1 cellular context compared by ENCODE assay signal in the genomic region with DNA sequence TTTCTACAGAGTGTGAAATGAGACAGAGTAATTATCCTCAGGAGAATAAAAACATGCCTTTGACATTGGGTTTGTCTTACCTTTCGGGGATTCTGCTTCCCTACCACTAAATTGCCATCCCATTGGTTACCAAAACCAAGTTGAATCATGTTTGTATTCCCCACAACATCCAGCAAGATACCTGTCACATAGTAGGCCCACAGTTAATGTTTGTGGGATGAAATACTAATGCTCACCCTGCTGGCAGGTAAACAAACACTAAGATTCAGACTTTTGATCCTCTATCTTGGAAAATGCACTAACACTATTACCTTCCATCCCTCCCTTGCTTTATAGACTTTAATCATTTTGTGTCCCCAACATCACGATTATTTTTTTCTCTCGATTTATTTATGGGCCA.
TF ChIP-seq lines count a peak whose summit lies in the region.

No MANE protein-coding gene starts in this region.

TF ChIP-seq in HepG2, 621 proteins besides CTCF, POLR2A, EP300 and RAD21:
- TF ChIP-seq PITX1 (CRISPR knock-in tag; IDR thresholded peaks at IDR 0.05) (no peak), ZKSCAN1 (IDR thresholded peaks at IDR 0.05; ENCODE audit: low read length) (peak; percentile 78)
TF ChIP-seq in HepG2: peak in this region for 1.
